Comparison of ENCODE assay signal across 1 cellular context in genomic region chr7:92043098-92043497, GRCh38.
TF ChIP-seq lines count a peak whose summit lies in the region.

No MANE protein-coding gene starts in this region.

TF ChIP-seq in HepG2, 621 proteins besides CTCF, POLR2A, EP300 and RAD21 (continued from another document):
- TF ChIP-seq ZNF407 (CRISPR knock-in tag; IDR thresholded peaks at IDR 0.05; ENCODE audit: not compliant biosample characterization) (no peak), ZNF644 (CRISPR knock-in tag; IDR thresholded peaks at IDR 0.05; ENCODE audit: low read depth) (no peak), MYPOP (CRISPR knock-in tag; IDR thresholded peaks at IDR 0.05) (no peak), SKIL (CRISPR knock-in tag; IDR thresholded peaks at IDR 0.05; ENCODE audit: borderline replicate concordance) (no peak), KLF13 (CRISPR knock-in tag; IDR thresholded peaks at IDR 0.05) (no peak), CBFB (CRISPR knock-in tag; IDR thresholded peaks at IDR 0.05) (no peak), NKX3-1 (CRISPR knock-in tag; IDR thresholded peaks at IDR 0.05) (no peak)
